In the genomic region with DNA sequence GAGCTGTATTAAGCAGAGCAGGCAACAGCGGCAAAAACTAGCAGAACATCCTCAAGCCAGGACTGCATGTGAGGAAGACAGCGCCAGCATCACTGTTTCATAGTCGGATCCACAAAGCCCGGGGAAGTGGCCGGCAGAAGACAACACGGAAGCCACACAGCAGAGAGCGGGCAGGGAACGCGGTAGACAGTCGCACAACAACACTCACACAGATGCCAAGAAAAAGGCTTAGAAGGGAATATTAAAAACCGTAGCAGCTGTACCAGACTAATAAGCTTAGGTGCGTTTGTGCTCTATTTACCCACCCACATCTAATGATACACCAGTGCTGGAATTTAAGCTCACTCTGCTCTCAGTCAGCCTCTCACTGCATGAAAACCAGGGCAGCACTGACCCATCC, we compare ENCODE assay signal across 1 cellular context.
TF ChIP-seq lines count a peak whose summit lies in the region.

No MANE protein-coding gene starts in this region.

TF ChIP-seq in IMR-90, 13 proteins besides CTCF, POLR2A, EP300 and RAD21 (continued from another document):
- TF ChIP-seq, protein P1, sequence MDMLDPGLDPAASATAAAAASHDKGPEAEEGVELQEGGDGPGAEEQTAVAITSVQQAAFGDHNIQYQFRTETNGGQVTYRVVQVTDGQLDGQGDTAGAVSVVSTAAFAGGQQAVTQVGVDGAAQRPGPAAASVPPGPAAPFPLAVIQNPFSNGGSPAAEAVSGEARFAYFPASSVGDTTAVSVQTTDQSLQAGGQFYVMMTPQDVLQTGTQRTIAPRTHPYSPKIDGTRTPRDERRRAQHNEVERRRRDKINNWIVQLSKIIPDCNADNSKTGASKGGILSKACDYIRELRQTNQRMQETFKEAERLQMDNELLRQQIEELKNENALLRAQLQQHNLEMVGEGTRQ (IDR thresholded peaks at IDR 0.05; ENCODE audit: low read depth, low read length), result no peak
- no peak for TF ChIP-seq MAZ (IDR thresholded peaks at IDR 0.05; ENCODE audit: borderline replicate concordance, low read depth, low read length)
- no peak for TF ChIP-seq RCOR1 (IDR thresholded peaks at IDR 0.05; ENCODE audit: insufficient replicate concordance, low read length)
